ENCODE assay signal across 25 cellular contexts in the genomic region with DNA sequence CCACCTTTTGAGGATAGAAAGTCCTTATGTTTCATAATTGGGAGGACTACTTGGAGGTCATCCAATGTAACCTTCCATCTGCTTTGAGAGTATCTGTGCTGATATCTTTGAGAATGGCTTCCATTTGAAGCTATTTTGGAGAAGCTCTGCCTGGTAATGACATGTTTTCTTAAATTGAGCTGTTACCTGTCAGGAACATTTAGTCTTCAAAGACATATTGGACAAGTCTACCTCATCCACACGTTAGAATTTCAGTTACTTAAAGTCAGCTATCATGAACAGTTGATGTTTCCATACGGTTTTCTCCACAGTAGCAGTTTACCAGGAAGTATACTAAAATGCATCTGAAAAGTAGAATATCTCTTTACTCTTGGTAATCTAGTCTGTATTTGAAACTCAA.
"Had no signal": no experiment of that assay in that cellular context is flagged by ENCODE, and none has a peak within 500 bp of the region (broad histone marks: within the 10 kb centered on the region; RNA-seq: fewer than 3 reads in every experiment).

No MANE protein-coding gene starts in this region.

- H3K9me3 ChIP-seq: testis, thoracic aorta, thyroid gland, upper lobe of right lung, uterus had no signal

- H3K4me3 ChIP-seq: stomach, suprapubic skin, testis, thoracic aorta, thyroid gland, tibial artery, tibial nerve, transverse colon, upper lobe of left lung, upper lobe of right lung, uterus had no signal

- ATAC-seq: stimulated activated effector memory CD8-positive, alpha-beta T cell treated with anti-CD3 and anti-CD28 coated beads, Interleukin-12 subunit alpha, Interleukin-12 subunit beta, amount 100 ng/mL, for 72 hours; stimulated activated memory B cell treated with anti-CD40 and anti-IgM and Interleukin-4, amounts not matched to agents 10 μg/mL and 1 μg/mL and 100 μg/mL, for 72 hours; stimulated activated naive B cell treated with anti-CD40 and anti-IgM and Interleukin-4, amounts not matched to agents 10 μg/mL and 1 μg/mL and 100 μg/mL, for 72 hours; stimulated activated naive CD8-positive, alpha-beta T cell treated with anti-CD3 and anti-CD28 coated beads, Interleukin-15, amount 100 ng/mL, for 72 hours; stimulated activated naive CD8-positive, alpha-beta T cell treated with anti-CD3 and anti-CD28 coated beads, Interleukin-15, Interleukin-2, amounts not matched to agents 100 U/mL and 50 U/mL, for 24 hours; upper lobe of right lung had no signal

- H3K36me3 ChIP-seq: stomach, suprapubic skin, thoracic aorta, thyroid gland, tibial artery, tibial nerve, transverse colon, upper lobe of left lung, upper lobe of right lung, uterus had no signal

- H3K4me1 ChIP-seq: stomach, suprapubic skin, testis, thyroid gland, tibial artery, tibial nerve, transverse colon, upper lobe of left lung, upper lobe of right lung, uterus had no signal

- H3K27me3 ChIP-seq: stomach, suprapubic skin, testis, thyroid gland, tibial artery, tibial nerve, transverse colon, upper lobe of left lung, upper lobe of right lung, uterus had no signal

- FAIRE-seq: urothelium cell line had no signal

- H3K27ac ChIP-seq: stomach, suprapubic skin, testis, thoracic aorta, thyroid gland, tibial artery, tibial nerve, transverse colon, upper lobe of left lung, upper lobe of right lung, uterus had no signal

- DNase-seq: stimulated activated CD4-positive, alpha-beta T cell treated with anti-CD3 and anti-CD28 coated beads, Interleukin-2, amount 100 ng/mL, for 48 hours; stimulated activated CD4-positive, alpha-beta T cell treated with anti-CD3 and anti-CD28 coated beads, Interleukin-4, amount 100 ng/mL, for 1 hour; stimulated activated CD4-positive, alpha-beta T cell treated with anti-CD3 and anti-CD28 coated beads, Interleukin-4, amount 100 ng/mL, for 24 hours; stimulated activated CD4-positive, alpha-beta T cell treated with anti-CD3 and anti-CD28 coated beads, Interleukin-4, amount 100 ng/mL, for 4 hours; stimulated activated CD8-positive, alpha-beta memory T cell treated with anti-CD3 and anti-CD28 coated beads, Interleukin-4, amount 100 ng/mL, for 48 hours; stimulated activated naive B cell treated with anti-CD40 and anti-IgM and Interleukin-4, amounts not matched to agents 10 μg/mL and 1 μg/mL and 100 μg/mL, for 72 hours; stimulated activated naive CD4-positive, alpha-beta T cell; stimulated activated naive CD4-positive, alpha-beta T cell treated with Interleukin-2 at 50 U/mL for 16 hours; stimulated activated naive CD8-positive, alpha-beta T cell treated with anti-CD3 and anti-CD28 coated beads, Interleukin-15, amount 100 ng/mL, for 72 hours; stimulated activated naive CD8-positive, alpha-beta T cell treated with anti-CD3 and anti-CD28 coated beads, Interleukin-15, Interleukin-2, amounts not matched to agents 100 U/mL and 50 U/mL, for 24 hours; stomach; substantia nigra; testis; thyroid gland; tibial artery; transverse colon; upper lobe of left lung; upper lobe of right lung; uterus had no signal
